Comparison of ENCODE assay signal across 7 cellular contexts in the genomic region with DNA sequence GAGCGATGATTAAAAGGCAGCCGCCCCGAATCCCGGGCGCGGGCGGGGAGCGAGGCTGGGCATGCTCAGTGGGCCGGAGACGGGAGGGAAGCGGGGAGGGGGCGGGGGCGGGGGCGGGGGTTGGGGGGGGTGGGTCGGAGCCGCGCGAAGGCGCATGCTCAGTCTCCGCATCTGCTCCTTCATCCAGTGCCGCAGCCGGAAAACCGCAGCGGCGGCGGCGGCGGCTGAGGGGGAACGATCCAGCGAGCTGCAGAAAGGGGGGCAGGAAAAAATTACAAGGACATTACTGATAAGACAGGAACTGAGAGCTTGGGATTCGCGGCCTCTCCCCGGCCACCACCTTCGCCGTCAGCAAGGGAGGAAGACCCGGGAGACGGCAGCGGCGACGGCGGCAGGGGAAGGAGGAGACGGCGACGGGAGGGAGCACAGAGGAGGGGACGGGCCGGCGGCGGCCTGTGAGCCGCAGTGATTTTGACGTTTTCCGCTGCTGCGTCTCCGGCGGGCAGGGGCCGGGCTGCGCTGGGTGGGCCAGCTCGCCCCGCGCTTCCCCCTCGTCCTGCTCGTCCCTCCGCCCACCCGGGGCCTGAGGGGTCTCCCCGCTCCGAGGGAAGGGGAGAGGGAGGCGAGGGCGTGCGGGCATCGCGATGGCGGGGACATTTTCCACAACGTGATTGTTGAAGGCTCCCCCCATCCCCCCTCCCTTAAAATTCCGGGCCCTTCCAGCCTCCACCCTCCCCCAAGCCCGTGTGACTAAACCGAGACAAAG. TPM values are rescaled to one million over a fixed set of nuclear protein-coding genes. Genes with fewer than 3 reads are reported as not detected.
DNase-seq lines count a peak whose midpoint lies in the region; ATAC-seq, FAIRE-seq and TF ChIP-seq lines count a peak whose summit lies in the region.

A gene with protein sequence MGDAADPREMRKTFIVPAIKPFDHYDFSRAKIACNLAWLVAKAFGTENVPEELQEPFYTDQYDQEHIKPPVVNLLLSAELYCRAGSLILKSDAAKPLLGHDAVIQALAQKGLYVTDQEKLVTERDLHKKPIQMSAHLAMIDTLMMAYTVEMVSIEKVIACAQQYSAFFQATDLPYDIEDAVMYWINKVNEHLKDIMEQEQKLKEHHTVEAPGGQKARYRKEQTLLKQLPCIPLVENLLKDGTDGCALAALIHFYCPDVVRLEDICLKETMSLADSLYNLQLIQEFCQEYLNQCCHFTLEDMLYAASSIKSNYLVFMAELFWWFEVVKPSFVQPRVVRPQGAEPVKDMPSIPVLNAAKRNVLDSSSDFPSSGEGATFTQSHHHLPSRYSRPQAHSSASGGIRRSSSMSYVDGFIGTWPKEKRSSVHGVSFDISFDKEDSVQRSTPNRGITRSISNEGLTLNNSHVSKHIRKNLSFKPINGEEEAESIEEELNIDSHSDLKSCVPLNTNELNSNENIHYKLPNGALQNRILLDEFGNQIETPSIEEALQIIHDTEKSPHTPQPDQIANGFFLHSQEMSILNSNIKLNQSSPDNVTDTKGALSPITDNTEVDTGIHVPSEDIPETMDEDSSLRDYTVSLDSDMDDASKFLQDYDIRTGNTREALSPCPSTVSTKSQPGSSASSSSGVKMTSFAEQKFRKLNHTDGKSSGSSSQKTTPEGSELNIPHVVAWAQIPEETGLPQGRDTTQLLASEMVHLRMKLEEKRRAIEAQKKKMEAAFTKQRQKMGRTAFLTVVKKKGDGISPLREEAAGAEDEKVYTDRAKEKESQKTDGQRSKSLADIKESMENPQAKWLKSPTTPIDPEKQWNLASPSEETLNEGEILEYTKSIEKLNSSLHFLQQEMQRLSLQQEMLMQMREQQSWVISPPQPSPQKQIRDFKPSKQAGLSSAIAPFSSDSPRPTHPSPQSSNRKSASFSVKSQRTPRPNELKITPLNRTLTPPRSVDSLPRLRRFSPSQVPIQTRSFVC (N-terminal part only) (plus strand): TSS at position 161 of the 766 bp plus-strand sequence. CDS start 935 bp downstream, outside the sequence.

- H3K9ac ChIP-seq in keratinocyte (ENCODE audit: control insufficient read depth, extremely low read depth, insufficient read depth, low read length): peak within 1 kb of the TSS; percentile 75

- H3K79me2 ChIP-seq in keratinocyte (ENCODE audit: control insufficient read depth, insufficient read depth, low read length): peaks cover 42% of the 10 kb centered on the region

- DNase-seq in NCI-H2171 (lab: John Stamatoyannopoulos, UW) (peak; percentile 88), cerebellar cortex (ENCODE audit: low spot score) (peak; percentile 66), keratinocyte (ENCODE audit: low read depth, low spot score) (no peak)
- peak; percentile 63 for DNase-seq in activated CD4-positive, CD25-positive, alpha-beta regulatory T cell treated with anti-CD3 and anti-CD28 coated beads, Interleukin-2, amount 50 U/mL, for 72 hours
- peak; percentile 67 for DNase-seq in stimulated activated CD4-positive, alpha-beta T cell treated with anti-CD3 and anti-CD28 coated beads, Interleukin-12 subunit alpha, Interleukin-12 subunit beta, amount 100 ng/mL, for 4 hours

- peak within 1 kb of the TSS; percentile 83 for H3K4me2 ChIP-seq in keratinocyte (ENCODE audit: control insufficient read depth, extremely low read depth, insufficient read depth, low read depth, low read length)

- no peak for FAIRE-seq in keratinocyte (lab: Jason Lieb, UNC)

- H3K36me3 ChIP-seq in keratinocyte (ENCODE audit: control insufficient read depth in 2 of 2, extremely low read depth in 1 of 2, insufficient read depth in 2 of 2, low read length in 2 of 2): peaks cover 0 to 6% of the 10 kb centered on the region in 2 experiments

- ATAC-seq in GM18505 (IDR thresholded peaks at IDR 0.05; ENCODE audit: unreplicated experiment) (peak; percentile 43), HG02970 (IDR thresholded peaks at IDR 0.05; ENCODE audit: low FRiP score, unreplicated experiment) (peak; percentile 60)

- H3K9me1 ChIP-seq in keratinocyte (ENCODE audit: control insufficient read depth, extremely low read depth, insufficient read depth, low read length): no peaks in the 10 kb centered on the region

- no peaks in the 10 kb centered on the region for H3K27me3 ChIP-seq in keratinocyte (ENCODE audit: control insufficient read depth, extremely low read depth, insufficient read depth, low read length)

- dilution Hi-C loops in keratinocyte (cut with MboI; ENCODE audit: extremely low pct_ligation_motif_present, low sequenced_read_pairs): no loop called here

- TF ChIP-seq POLR2A in GM18505 (IDR thresholded peaks at IDR 0.05; ENCODE audit: borderline replicate concordance, extremely low read depth, insufficient read depth, insufficient read length): peak; percentile 56

- peak within 1 kb of the TSS; percentile 68 for H3K27ac ChIP-seq in keratinocyte (ENCODE audit: control insufficient read depth, insufficient read depth, low read length)

- no peak for TF ChIP-seq CTCF in keratinocyte (optimal IDR thresholded peaks at IDR 0.05 in 1 of 3, IDR thresholded peaks at IDR 0.05 in 1 of 3, conservative IDR thresholded peaks at IDR 0.05 in 1 of 3; ENCODE audit: extremely low read depth in 1 of 3, insufficient read depth in 2 of 3, low read length in 3 of 3)

- H3K4me1 ChIP-seq in keratinocyte (ENCODE audit: control insufficient read depth, extremely low read depth, insufficient read depth, low read length): peaks cover 12% of the 10 kb centered on the region

- H3K4me3 ChIP-seq in keratinocyte (ENCODE audit: control insufficient read depth in 2 of 3, extremely low read depth in 1 of 3, insufficient read depth in 2 of 3, low read depth in 1 of 3, low read length in 3 of 3): peak within 1 kb of the TSS; percentile 61 to 100 (median 73)

- H4K20me1 ChIP-seq in keratinocyte (ENCODE audit: control insufficient read depth, extremely low read depth, insufficient read depth, low read length): no peaks in the 10 kb centered on the region

- peak within 1 kb of the TSS; percentile 77 for H2AFZ ChIP-seq in keratinocyte (ENCODE audit: control insufficient read depth, low read length)

- H3K9me3 ChIP-seq in keratinocyte (ENCODE audit: control insufficient read depth, low read depth, low read length): no peaks in the 10 kb centered on the region

RNA-seq across cellular contexts. Expression of the gene that starts here (rescaled TPM):
- polyA plus RNA-seq in keratinocyte: 28.9 to 47.8 TPM (median 38.2 TPM) in 3 replicates
- polyA plus RNA-seq in keratinocyte (2011; ENCODE audit: low read depth): 76.4 TPM
- 23.1 and 45.8 TPM in 2 replicates for polyA plus RNA-seq in keratinocyte (2011; cell fraction: cytosol; rRNA removed)
- polyA plus RNA-seq in keratinocyte (2011; cell fraction: nucleus; rRNA removed): 52.8 and 62.3 TPM in 2 replicates
- 38.7 and 42.8 TPM in 2 replicates for polyA plus RNA-seq in keratinocyte (2012; ENCODE audit: low replicate concordance)
- 28.0 to 91.3 TPM (median 69.4 TPM) in 3 replicates for polyA minus RNA-seq in keratinocyte
- 44.1 TPM for polyA minus RNA-seq in keratinocyte (2011; cell fraction: cytosol; rRNA and poly(A)+ RNA removed)
- polyA minus RNA-seq in keratinocyte (2011; cell fraction: nucleus; rRNA and poly(A)+ RNA removed): 64.9 and 170 TPM in 2 replicates
